Comparison of ENCODE assay signal across 14 cellular contexts in genomic region chr6:30998785-30999184, GRCh38. TPM values are rescaled to one million over a fixed set of nuclear protein-coding genes. Genes with fewer than 3 reads are reported as not detected.
"Had no signal": no experiment of that assay in that cellular context is flagged by ENCODE, and none has a peak within 500 bp of the region (broad histone marks: within the 10 kb centered on the region; RNA-seq: fewer than 3 reads in every experiment).

No MANE protein-coding gene starts in this region.

- H3K36me3 ChIP-seq: left ventricle myocardium inferior, suprapubic skin, upper lobe of left lung had no signal

- H3K4me3 ChIP-seq: left ventricle myocardium inferior, suprapubic skin, upper lobe of left lung had no signal

- DNase-seq: activated CD4-positive, alpha-beta T cell treated with anti-CD3 and anti-CD28 coated beads for 1 hour; activated CD4-positive, alpha-beta T cell treated with anti-CD3 and anti-CD28 coated beads, Interleukin-2, amount 50 U/mL, for 48 hours; activated effector memory CD4-positive, alpha-beta T cell treated with anti-CD3 and anti-CD28 coated beads, Interleukin-2, amount 50 U/mL, for 16 hours; activated T-cell treated with anti-CD3 and anti-CD28 coated beads, Interleukin-2, amount 50 U/mL, for 4 hours; anterior cingulate cortex; effector CD4-positive, alpha-beta T cell; left ventricle myocardium inferior; mesendoderm; stimulated activated naive CD4-positive, alpha-beta T cell; SW 1271; upper lobe of left lung had no signal

- H3K4me1 ChIP-seq: left ventricle myocardium inferior, upper lobe of left lung had no signal

- H3K9me3 ChIP-seq: left ventricle myocardium inferior, suprapubic skin, upper lobe of left lung had no signal

- H3K27me3 ChIP-seq: suprapubic skin, upper lobe of left lung had no signal

- H3K27ac ChIP-seq: left ventricle myocardium inferior, suprapubic skin, upper lobe of left lung had no signal

- ATAC-seq: activated T-cell treated with anti-CD3 and anti-CD28 coated beads, Interleukin-2, amount 50 U/mL, for 4 hours; sciatic nerve had no signal

RNA-seq across cellular contexts. Expression of gene MUC22, which starts 11.5 kb away (rescaled TPM):
- polyA plus RNA-seq: keratinocyte had no signal

RNA-seq across cellular contexts. Expression of gene MUC21, which starts 15.3 kb away (rescaled TPM):
- polyA plus RNA-seq: keratinocyte had no signal

RNA-seq across cellular contexts. Expression of gene MUCL3, which starts 58.0 kb away (rescaled TPM):
- polyA plus RNA-seq: keratinocyte had no signal
